Comparison of ENCODE assay signal across 2 cellular contexts in the genomic region with DNA sequence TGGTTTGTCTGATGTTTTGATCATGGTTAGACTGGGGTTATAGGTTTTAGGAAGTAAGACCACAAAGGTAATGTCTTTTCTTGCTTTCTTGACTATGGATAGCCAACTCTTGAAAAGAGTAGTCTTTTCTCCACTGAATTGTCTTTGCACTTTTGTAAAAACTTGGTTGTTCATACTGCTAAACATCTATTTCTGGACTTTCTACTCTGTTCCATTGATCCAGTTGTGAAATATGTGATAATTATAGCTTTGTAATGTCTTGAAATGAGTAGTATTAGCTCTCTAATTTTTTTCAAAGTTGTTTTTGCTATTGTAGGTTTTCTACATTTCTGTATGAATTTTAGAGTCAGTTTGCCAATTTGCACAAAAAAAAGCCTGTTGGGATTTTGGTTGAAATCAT.
TF ChIP-seq lines count a peak whose summit lies in the region.

No MANE protein-coding gene starts in this region.

TF ChIP-seq in liver, 16 proteins besides CTCF, POLR2A, EP300 and RAD21:
- TF ChIP-seq HNF4A (conservative IDR thresholded peaks at IDR 0.05) (peak; percentile 93 to 94), FOXA1 (IDR thresholded peaks at IDR 0.05) (no peak), FOXA2 (IDR thresholded peaks at IDR 0.05) (no peak), SP1 (IDR thresholded peaks at IDR 0.05) (peak; percentile 52), HNF4G (IDR thresholded peaks at IDR 0.05) (peak; percentile 68), NR2F2 (IDR thresholded peaks at IDR 0.05) (no peak), TAF1 (conservative IDR thresholded peaks at IDR 0.05) (no peak), GABPA (IDR thresholded peaks at IDR 0.05 in 1 of 2, conservative IDR thresholded peaks at IDR 0.05 in 1 of 2) (no peak), EGR1 (IDR thresholded peaks at IDR 0.05; ENCODE audit: low read depth in 2 of 2) (no peak)
- TF ChIP-seq, protein P1, sequence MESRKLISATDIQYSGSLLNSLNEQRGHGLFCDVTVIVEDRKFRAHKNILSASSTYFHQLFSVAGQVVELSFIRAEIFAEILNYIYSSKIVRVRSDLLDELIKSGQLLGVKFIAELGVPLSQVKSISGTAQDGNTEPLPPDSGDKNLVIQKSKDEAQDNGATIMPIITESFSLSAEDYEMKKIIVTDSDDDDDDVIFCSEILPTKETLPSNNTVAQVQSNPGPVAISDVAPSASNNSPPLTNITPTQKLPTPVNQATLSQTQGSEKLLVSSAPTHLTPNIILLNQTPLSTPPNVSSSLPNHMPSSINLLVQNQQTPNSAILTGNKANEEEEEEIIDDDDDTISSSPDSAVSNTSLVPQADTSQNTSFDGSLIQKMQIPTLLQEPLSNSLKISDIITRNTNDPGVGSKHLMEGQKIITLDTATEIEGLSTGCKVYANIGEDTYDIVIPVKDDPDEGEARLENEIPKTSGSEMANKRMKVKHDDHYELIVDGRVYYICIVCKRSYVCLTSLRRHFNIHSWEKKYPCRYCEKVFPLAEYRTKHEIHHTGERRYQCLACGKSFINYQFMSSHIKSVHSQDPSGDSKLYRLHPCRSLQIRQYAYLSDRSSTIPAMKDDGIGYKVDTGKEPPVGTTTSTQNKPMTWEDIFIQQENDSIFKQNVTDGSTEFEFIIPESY (IDR thresholded peaks at IDR 0.05) = peak; percentile 19
- TF ChIP-seq, protein P2, sequence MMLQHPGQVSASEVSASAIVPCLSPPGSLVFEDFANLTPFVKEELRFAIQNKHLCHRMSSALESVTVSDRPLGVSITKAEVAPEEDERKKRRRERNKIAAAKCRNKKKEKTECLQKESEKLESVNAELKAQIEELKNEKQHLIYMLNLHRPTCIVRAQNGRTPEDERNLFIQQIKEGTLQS (IDR thresholded peaks at IDR 0.05) = no peak

TF ChIP-seq in HepG2, 621 proteins besides CTCF, POLR2A, EP300 and RAD21:
- no peak for TF ChIP-seq CBFB (CRISPR knock-in tag; IDR thresholded peaks at IDR 0.05)
- TF ChIP-seq, protein P3, sequence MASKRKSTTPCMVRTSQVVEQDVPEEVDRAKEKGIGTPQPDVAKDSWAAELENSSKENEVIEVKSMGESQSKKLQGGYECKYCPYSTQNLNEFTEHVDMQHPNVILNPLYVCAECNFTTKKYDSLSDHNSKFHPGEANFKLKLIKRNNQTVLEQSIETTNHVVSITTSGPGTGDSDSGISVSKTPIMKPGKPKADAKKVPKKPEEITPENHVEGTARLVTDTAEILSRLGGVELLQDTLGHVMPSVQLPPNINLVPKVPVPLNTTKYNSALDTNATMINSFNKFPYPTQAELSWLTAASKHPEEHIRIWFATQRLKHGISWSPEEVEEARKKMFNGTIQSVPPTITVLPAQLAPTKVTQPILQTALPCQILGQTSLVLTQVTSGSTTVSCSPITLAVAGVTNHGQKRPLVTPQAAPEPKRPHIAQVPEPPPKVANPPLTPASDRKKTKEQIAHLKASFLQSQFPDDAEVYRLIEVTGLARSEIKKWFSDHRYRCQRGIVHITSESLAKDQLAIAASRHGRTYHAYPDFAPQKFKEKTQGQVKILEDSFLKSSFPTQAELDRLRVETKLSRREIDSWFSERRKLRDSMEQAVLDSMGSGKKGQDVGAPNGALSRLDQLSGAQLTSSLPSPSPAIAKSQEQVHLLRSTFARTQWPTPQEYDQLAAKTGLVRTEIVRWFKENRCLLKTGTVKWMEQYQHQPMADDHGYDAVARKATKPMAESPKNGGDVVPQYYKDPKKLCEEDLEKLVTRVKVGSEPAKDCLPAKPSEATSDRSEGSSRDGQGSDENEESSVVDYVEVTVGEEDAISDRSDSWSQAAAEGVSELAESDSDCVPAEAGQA (IDR thresholded peaks at IDR 0.05; ENCODE audit: low read depth) = no peak
- TF ChIP-seq, protein P3 (CRISPR knock-in tag; IDR thresholded peaks at IDR 0.05; ENCODE audit: borderline replicate concordance) = no peak
- no peak for TF ChIP-seq GZF1 (CRISPR knock-in tag; IDR thresholded peaks at IDR 0.05)
- TF ChIP-seq RARG (CRISPR knock-in tag; IDR thresholded peaks at IDR 0.05; ENCODE audit: low read depth) = no peak
- TF ChIP-seq, protein P4, sequence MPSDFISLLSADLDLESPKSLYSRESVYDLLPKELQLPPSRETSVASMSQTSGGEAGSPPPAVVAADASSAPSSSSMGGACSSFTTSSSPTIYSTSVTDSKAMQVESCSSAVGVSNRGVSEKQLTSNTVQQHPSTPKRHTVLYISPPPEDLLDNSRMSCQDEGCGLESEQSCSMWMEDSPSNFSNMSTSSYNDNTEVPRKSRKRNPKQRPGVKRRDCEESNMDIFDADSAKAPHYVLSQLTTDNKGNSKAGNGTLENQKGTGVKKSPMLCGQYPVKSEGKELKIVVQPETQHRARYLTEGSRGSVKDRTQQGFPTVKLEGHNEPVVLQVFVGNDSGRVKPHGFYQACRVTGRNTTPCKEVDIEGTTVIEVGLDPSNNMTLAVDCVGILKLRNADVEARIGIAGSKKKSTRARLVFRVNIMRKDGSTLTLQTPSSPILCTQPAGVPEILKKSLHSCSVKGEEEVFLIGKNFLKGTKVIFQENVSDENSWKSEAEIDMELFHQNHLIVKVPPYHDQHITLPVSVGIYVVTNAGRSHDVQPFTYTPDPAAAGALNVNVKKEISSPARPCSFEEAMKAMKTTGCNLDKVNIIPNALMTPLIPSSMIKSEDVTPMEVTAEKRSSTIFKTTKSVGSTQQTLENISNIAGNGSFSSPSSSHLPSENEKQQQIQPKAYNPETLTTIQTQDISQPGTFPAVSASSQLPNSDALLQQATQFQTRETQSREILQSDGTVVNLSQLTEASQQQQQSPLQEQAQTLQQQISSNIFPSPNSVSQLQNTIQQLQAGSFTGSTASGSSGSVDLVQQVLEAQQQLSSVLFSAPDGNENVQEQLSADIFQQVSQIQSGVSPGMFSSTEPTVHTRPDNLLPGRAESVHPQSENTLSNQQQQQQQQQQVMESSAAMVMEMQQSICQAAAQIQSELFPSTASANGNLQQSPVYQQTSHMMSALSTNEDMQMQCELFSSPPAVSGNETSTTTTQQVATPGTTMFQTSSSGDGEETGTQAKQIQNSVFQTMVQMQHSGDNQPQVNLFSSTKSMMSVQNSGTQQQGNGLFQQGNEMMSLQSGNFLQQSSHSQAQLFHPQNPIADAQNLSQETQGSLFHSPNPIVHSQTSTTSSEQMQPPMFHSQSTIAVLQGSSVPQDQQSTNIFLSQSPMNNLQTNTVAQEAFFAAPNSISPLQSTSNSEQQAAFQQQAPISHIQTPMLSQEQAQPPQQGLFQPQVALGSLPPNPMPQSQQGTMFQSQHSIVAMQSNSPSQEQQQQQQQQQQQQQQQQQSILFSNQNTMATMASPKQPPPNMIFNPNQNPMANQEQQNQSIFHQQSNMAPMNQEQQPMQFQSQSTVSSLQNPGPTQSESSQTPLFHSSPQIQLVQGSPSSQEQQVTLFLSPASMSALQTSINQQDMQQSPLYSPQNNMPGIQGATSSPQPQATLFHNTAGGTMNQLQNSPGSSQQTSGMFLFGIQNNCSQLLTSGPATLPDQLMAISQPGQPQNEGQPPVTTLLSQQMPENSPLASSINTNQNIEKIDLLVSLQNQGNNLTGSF (CRISPR knock-in tag; IDR thresholded peaks at IDR 0.05) = no peak
- TF ChIP-seq, protein P5, sequence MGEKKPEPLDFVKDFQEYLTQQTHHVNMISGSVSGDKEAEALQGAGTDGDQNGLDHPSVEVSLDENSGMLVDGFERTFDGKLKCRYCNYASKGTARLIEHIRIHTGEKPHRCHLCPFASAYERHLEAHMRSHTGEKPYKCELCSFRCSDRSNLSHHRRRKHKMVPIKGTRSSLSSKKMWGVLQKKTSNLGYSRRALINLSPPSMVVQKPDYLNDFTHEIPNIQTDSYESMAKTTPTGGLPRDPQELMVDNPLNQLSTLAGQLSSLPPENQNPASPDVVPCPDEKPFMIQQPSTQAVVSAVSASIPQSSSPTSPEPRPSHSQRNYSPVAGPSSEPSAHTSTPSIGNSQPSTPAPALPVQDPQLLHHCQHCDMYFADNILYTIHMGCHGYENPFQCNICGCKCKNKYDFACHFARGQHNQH (CRISPR knock-in tag; IDR thresholded peaks at IDR 0.05) = no peak
- TF ChIP-seq KLF6 (CRISPR knock-in tag; IDR thresholded peaks at IDR 0.05) = no peak
- TF ChIP-seq SALL1 (CRISPR knock-in tag; IDR thresholded peaks at IDR 0.05) = no peak
- TF ChIP-seq, protein P6, sequence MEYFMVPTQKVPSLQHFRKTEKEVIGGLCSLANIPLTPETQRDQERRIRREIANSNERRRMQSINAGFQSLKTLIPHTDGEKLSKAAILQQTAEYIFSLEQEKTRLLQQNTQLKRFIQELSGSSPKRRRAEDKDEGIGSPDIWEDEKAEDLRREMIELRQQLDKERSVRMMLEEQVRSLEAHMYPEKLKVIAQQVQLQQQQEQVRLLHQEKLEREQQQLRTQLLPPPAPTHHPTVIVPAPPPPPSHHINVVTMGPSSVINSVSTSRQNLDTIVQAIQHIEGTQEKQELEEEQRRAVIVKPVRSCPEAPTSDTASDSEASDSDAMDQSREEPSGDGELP (IDR thresholded peaks at IDR 0.05; ENCODE audit: borderline replicate concordance, low read depth) = no peak
- no peak for TF ChIP-seq CBX2 (IDR thresholded peaks at IDR 0.05; ENCODE audit: low read depth, low read length)
- no peak for TF ChIP-seq CBX2 (CRISPR knock-in tag; IDR thresholded peaks at IDR 0.05; ENCODE audit: low read depth)
- TF ChIP-seq ZNF282 (IDR thresholded peaks at IDR 0.05; ENCODE audit: partially characterized antibody) = no peak
- no peak for TF ChIP-seq SIX4 (CRISPR knock-in tag; IDR thresholded peaks at IDR 0.05)
- TF ChIP-seq KAT2B (IDR thresholded peaks at IDR 0.05; ENCODE audit: borderline replicate concordance, low read depth, low read length) = no peak
- TF ChIP-seq, protein P7, sequence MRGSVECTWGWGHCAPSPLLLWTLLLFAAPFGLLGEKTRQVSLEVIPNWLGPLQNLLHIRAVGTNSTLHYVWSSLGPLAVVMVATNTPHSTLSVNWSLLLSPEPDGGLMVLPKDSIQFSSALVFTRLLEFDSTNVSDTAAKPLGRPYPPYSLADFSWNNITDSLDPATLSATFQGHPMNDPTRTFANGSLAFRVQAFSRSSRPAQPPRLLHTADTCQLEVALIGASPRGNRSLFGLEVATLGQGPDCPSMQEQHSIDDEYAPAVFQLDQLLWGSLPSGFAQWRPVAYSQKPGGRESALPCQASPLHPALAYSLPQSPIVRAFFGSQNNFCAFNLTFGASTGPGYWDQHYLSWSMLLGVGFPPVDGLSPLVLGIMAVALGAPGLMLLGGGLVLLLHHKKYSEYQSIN (CRISPR knock-in tag; IDR thresholded peaks at IDR 0.05; ENCODE audit: borderline replicate concordance) = no peak
- no peak for TF ChIP-seq JARID2 (CRISPR knock-in tag; IDR thresholded peaks at IDR 0.05; ENCODE audit: insufficient replicate concordance)
- TF ChIP-seq, protein P8, sequence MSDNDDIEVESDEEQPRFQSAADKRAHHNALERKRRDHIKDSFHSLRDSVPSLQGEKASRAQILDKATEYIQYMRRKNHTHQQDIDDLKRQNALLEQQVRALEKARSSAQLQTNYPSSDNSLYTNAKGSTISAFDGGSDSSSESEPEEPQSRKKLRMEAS (IDR thresholded peaks at IDR 0.05) = no peak
- TF ChIP-seq, protein P9, sequence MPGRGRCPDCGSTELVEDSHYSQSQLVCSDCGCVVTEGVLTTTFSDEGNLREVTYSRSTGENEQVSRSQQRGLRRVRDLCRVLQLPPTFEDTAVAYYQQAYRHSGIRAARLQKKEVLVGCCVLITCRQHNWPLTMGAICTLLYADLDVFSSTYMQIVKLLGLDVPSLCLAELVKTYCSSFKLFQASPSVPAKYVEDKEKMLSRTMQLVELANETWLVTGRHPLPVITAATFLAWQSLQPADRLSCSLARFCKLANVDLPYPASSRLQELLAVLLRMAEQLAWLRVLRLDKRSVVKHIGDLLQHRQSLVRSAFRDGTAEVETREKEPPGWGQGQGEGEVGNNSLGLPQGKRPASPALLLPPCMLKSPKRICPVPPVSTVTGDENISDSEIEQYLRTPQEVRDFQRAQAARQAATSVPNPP (CRISPR knock-in tag; IDR thresholded peaks at IDR 0.05) = no peak
- TF ChIP-seq, protein P10, sequence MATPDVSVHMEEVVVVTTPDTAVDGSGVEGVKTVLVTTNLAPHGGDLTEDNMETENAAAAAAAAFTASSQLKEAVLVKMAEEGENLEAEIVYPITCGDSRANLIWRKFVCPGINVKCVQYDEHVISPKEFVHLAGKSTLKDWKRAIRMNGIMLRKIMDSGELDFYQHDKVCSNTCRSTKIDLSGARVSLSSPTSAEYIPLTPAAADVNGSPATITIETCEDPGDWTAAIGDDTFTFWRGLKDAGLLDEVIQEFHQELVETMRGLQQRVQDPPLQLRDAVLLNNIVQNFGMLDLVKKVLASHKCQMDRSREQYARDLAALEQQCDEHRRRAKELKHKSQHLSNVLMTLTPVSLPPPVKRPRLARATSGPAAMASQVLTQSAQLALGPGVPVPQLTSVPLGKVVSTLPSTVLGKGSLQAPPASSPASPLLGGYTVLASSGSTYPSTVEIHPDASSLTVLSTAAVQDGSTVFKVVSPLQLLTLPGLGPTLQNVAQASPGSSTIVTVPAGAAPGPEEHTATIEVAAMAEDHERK (CRISPR knock-in tag; IDR thresholded peaks at IDR 0.05; ENCODE audit: low read depth) = no peak
